In genomic region chr3:46378426-46378942, GRCh38 we compare ENCODE assay signal across 9 cellular contexts. TPM values are rescaled to one million over a fixed set of nuclear protein-coding genes. Genes with fewer than 3 reads are reported as not detected.
A peak's percentile ranks its signal among the peaks of the same experiment; 100 is the strongest.
DNase-seq lines count a peak whose midpoint lies in the region; ATAC-seq and TF ChIP-seq lines count a peak whose summit lies in the region.
"Had no signal": no experiment of that assay in that cellular context is flagged by ENCODE, and none has a peak within 500 bp of the region (broad histone marks: within the 10 kb centered on the region; RNA-seq: fewer than 3 reads in every experiment).

No MANE protein-coding gene starts in this region.

- H3K4me3 ChIP-seq in WERI-Rb-1 (ENCODE audit: low read depth, low read length), result no peak overlapping the region
- H3K4me3 ChIP-seq in mammary epithelial cell (replicated peaks in 1 of 3; ENCODE audit: insufficient read depth in 1 of 3, low read depth in 2 of 3, low read length in 3 of 3), result no peak overlapping the region

- DNase-seq in COLO668 (lab: John Stamatoyannopoulos, UW; ENCODE audit: unreplicated experiment) (peak; percentile 29), KG1 (lab: John Stamatoyannopoulos, UW) (peak; percentile 75), WERI-Rb-1 (peak; percentile 59), mammary epithelial cell (peak; percentile 61), kidney tubule cell (ENCODE audit: low spot score) (peak; percentile 63)
- DNase-seq in stimulated activated CD4-positive, alpha-beta T cell treated with anti-CD3 and anti-CD28 coated beads, TNF-alpha, amount 100 ng/mL, for 1 hour (ENCODE audit: low read depth in 3 of 3, low spot score in 1 of 3), result peak in 2 of 3 donors; percentile 7 to 51

- in situ Hi-C loops in mammary epithelial cell (cut with MboI; ENCODE audit: low sequenced_read_pairs in 2 of 2), result loop anchor here in 1 of 2 donors (10.0 kb wide), 2 partner anchors 164 to 444 kb away; no protein-coding TSS in a partner anchor

- H3K36me3 ChIP-seq in WERI-Rb-1, result no peaks in the 10 kb centered on the region
- no peaks in the 10 kb centered on the region for H3K36me3 ChIP-seq in mammary epithelial cell (ENCODE audit: insufficient read depth, low read length)

- H3K9ac ChIP-seq in mammary epithelial cell (ENCODE audit: insufficient read depth, low read length), result no peak overlapping the region

- dilution Hi-C loops in mammary epithelial cell (cut with HindIII; ENCODE audit: low sequenced_read_pairs), result no loop called here

- 19% methylated on average over 8 of the region's 8 CpGs for WGBS in mammary epithelial cell (ENCODE audit: low coverage, missing lambda C conversion rate)

- CTCF ChIA-PET in mammary epithelial cell (lab: Charles Lee; ENCODE audit: low non-redundant PET), result interaction anchor here (0.5 kb wide), 1 partner anchor 171 kb away, joined by 6 read pairs; no protein-coding TSS in a partner anchor

- TF ChIP-seq CTCF in WERI-Rb-1 (IDR thresholded peaks at IDR 0.05; ENCODE audit: low read depth, low read length), result peak; percentile 81
- TF ChIP-seq CTCF in mammary epithelial cell (conservative IDR thresholded peaks at IDR 0.05 in 1 of 2, IDR thresholded peaks at IDR 0.05 in 1 of 2; ENCODE audit: extremely low read depth in 1 of 2, insufficient read depth in 1 of 2, low read depth in 1 of 2, low read length in 2 of 2), result peak; percentile 76 to 81

- no peaks in the 10 kb centered on the region for H3K79me2 ChIP-seq in mammary epithelial cell (ENCODE audit: insufficient read depth, low read length)

- H3K27ac ChIP-seq in WERI-Rb-1 (no peak overlapping the region), mammary epithelial cell (ENCODE audit: insufficient read depth, low read depth, low read length) (no peak overlapping the region)

- intact Hi-C loops in mammary epithelial cell (cut with micrococcal nuclease), result loop anchor here (1.0 kb wide), 3 partner anchors 64 to 299 kb away; no protein-coding TSS in a partner anchor

- H3K9me3 ChIP-seq in WERI-Rb-1 (ENCODE audit: severe bottlenecking) (no peaks in the 10 kb centered on the region), mammary epithelial cell (replicated peaks; ENCODE audit: insufficient read depth, low read length) (no peaks in the 10 kb centered on the region)

- no TSS peak for BruUV-seq in mammary epithelial cell (replicated peaks; lab: Mats Ljungman, UMichigan)

- H3K27me3 ChIP-seq in WERI-Rb-1 (ENCODE audit: insufficient read depth, low read depth, severe bottlenecking) (peaks cover 88% of the 10 kb centered on the region), mammary epithelial cell (ENCODE audit: insufficient read depth, low read length) (no peaks in the 10 kb centered on the region)

- ATAC-seq in GM21528 (IDR thresholded peaks at IDR 0.05; ENCODE audit: low FRiP score, unreplicated experiment) (no peak), GM18502 (IDR thresholded peaks at IDR 0.05; ENCODE audit: poor library complexity, unreplicated experiment) (no peak)

- peak overlapping the region; percentile 65 for H2AFZ ChIP-seq in mammary epithelial cell (ENCODE audit: low read depth, low read length)

- H3K4me2 ChIP-seq in mammary epithelial cell (ENCODE audit: insufficient read depth, low read depth, low read length), result peak overlapping the region; percentile 40

- H4K20me1 ChIP-seq in mammary epithelial cell (ENCODE audit: insufficient read depth, low read length), result no peaks in the 10 kb centered on the region

- H3K4me1 ChIP-seq in mammary epithelial cell (ENCODE audit: insufficient read depth, low read length), result peaks cover 16% of the 10 kb centered on the region

RNA-seq across cellular contexts. Expression of gene CCR5, which starts 7.7 kb away (rescaled TPM):
- not detected for total RNA-seq in mammary epithelial cell
- not detected for polyA plus RNA-seq in mammary epithelial cell
- polyA minus RNA-seq in mammary epithelial cell, result not detected
- polyA plus RNA-seq: IgD-negative memory B cell had no signal

RNA-seq across cellular contexts. Expression of gene CCR2, which starts 24.6 kb away (rescaled TPM):
- total RNA-seq in mammary epithelial cell, result not detected
- polyA plus RNA-seq in mammary epithelial cell, result not detected
- polyA minus RNA-seq in mammary epithelial cell, result not detected

RNA-seq across cellular contexts. Expression of gene CCRL2, which starts 28.6 kb away (rescaled TPM):
- not detected for total RNA-seq in mammary epithelial cell
- not detected for polyA plus RNA-seq in mammary epithelial cell
- polyA minus RNA-seq in mammary epithelial cell, result not detected
